16 cellular contexts compared by ENCODE assay signal in the genomic region with DNA sequence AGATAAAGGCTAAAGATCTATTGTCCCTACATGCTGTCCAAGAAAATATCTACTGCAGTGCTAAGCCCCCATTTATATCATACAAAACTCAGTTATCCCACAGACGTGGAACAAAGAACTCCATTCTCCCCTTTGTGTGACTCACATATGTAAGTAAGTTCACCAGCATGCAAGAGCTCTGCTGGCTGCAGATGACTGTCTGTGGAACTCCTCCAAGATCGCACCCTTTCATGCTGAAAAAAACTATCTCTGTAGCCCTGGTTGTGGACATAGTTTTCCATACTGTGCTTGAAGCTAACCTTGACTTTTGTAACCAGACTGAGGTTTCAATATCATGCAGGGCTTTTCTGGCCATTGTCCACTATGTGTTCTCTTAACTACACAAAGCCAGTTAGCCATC.
DNase-seq lines count a peak whose midpoint lies in the region; ATAC-seq and TF ChIP-seq lines count a peak whose summit lies in the region.
"Had no signal": no experiment of that assay in that cellular context is flagged by ENCODE, and none has a peak within 500 bp of the region (broad histone marks: within the 10 kb centered on the region; RNA-seq: fewer than 3 reads in every experiment).

No MANE protein-coding gene starts in this region.

- TF ChIP-seq CTCF in PC-3 (conservative IDR thresholded peaks at IDR 0.05; ENCODE audit: low read depth, low read length): no peak
- no peak for TF ChIP-seq CTCF in epithelial cell of esophagus (IDR thresholded peaks at IDR 0.05; ENCODE audit: insufficient read depth, low read depth, low read length, missing control alignments)

- POLR2A ChIA-PET in PC-3 (lab: Charles Lee; ENCODE audit: unreplicated experiment): no interaction called here
- POLR2A ChIA-PET in activated CD4-positive, alpha-beta T cell treated with anti-CD3 and anti-CD28 coated beads for 36 hours (lab: Charles Lee): no interaction called here

- DNase-seq in AG20443 (ENCODE audit: low spot score) (peak; percentile 69), PC-3 (peak; percentile 17), epithelial cell of esophagus (ENCODE audit: low read depth) (peak; percentile 7), erythroblast (lab: John Stamatoyannopoulos, UW) (no peak)
- DNase-seq in activated CD4-positive, alpha-beta T cell treated with anti-CD3 and anti-CD28 coated beads for 36 hours: no peak
- DNase-seq: activated B cell treated with CpG ODN at 0.5 μM for 24 hours; activated T-cell treated with anti-CD3 and anti-CD28 coated beads, Interleukin-2, amount 50 U/mL, for 72 hours; C1 segment of cervical spinal cord; NCI-H1092 treated with DMSO at 0.1 percent for 48 hours; NCI-H748 treated with DMSO at 0.1 percent for 48 hours; SJCRH30; stimulated activated CD4-positive, alpha-beta T cell treated with anti-CD3 and anti-CD28 coated beads, Interleukin-4, amount 100 ng/mL, for 4 hours had no signal

- H3K36me3 ChIP-seq in PC-3 (ENCODE audit: low read depth, low read length) (no peaks in the 10 kb centered on the region), mesodermal cell (ENCODE audit: control insufficient read depth, insufficient read depth, low read length) (no peaks in the 10 kb centered on the region)
- H3K36me3 ChIP-seq: SJCRH30 had no signal

- intact Hi-C loops in PC-3 (cut with micrococcal nuclease): no loop called here
- intact Hi-C loops in activated CD4-positive, alpha-beta T cell treated with anti-CD3 and anti-CD28 coated beads for 36 hours (cut with DNase I, micrococcal nuclease): no loop called here

- no peak overlapping the region for H3K27ac Mint-ChIP-seq in activated CD4-positive, alpha-beta T cell treated with anti-CD3 and anti-CD28 coated beads for 36 hours
- H3K27ac Mint-ChIP-seq: activated B cell treated with CpG ODN at 0.5 μM for 24 hours; activated T-cell treated with anti-CD3 and anti-CD28 coated beads, Interleukin-2, amount 50 U/mL, for 72 hours; stimulated activated naive CD8-positive, alpha-beta T cell treated with anti-CD3 and anti-CD28 coated beads, Interleukin-15, Interleukin-2, amounts not matched to agents 100 ng/mL and 50 ng/mL, for 24 hours had no signal

- H3K36me3 Mint-ChIP-seq in activated CD4-positive, alpha-beta T cell treated with anti-CD3 and anti-CD28 coated beads for 36 hours (ENCODE audit: low read depth): no peaks in the 10 kb centered on the region

- H3K9me3 ChIP-seq in PC-3 (ENCODE audit: low read length): no peaks in the 10 kb centered on the region
- H3K9me3 ChIP-seq in mesodermal cell (ENCODE audit: control insufficient read depth, low read length): no peaks in the 10 kb centered on the region
- H3K9me3 ChIP-seq: SJCRH30 had no signal

- peaks cover 46% of the 10 kb centered on the region for H3K27me3 ChIP-seq in PC-3 (ENCODE audit: low read length)
- H3K27me3 ChIP-seq: SJCRH30 had no signal

- H3K4me3 Mint-ChIP-seq in activated CD4-positive, alpha-beta T cell treated with anti-CD3 and anti-CD28 coated beads for 36 hours: no peak overlapping the region
- H3K4me3 Mint-ChIP-seq: activated B cell treated with CpG ODN at 0.5 μM for 24 hours; activated T-cell treated with anti-CD3 and anti-CD28 coated beads, Interleukin-2, amount 50 U/mL, for 72 hours; stimulated activated naive CD8-positive, alpha-beta T cell treated with anti-CD3 and anti-CD28 coated beads, Interleukin-15, Interleukin-2, amounts not matched to agents 100 ng/mL and 50 ng/mL, for 24 hours had no signal

- no peaks in the 10 kb centered on the region for H3K9me3 Mint-ChIP-seq in activated CD4-positive, alpha-beta T cell treated with anti-CD3 and anti-CD28 coated beads for 36 hours (ENCODE audit: low read depth)
- H3K9me3 Mint-ChIP-seq: activated B cell treated with CpG ODN at 0.5 μM for 24 hours; activated T-cell treated with anti-CD3 and anti-CD28 coated beads, Interleukin-2, amount 50 U/mL, for 72 hours; stimulated activated naive CD8-positive, alpha-beta T cell treated with anti-CD3 and anti-CD28 coated beads, Interleukin-15, Interleukin-2, amounts not matched to agents 100 ng/mL and 50 ng/mL, for 24 hours had no signal

- CTCF ChIA-PET in PC-3 (lab: Charles Lee): interaction anchor here (0.6 kb wide), 1 partner anchor 8 kb away, joined by 4 read pairs; no protein-coding TSS in a partner anchor
- CTCF ChIA-PET in activated CD4-positive, alpha-beta T cell treated with anti-CD3 and anti-CD28 coated beads for 36 hours (lab: Charles Lee): no interaction called here

- no TSS peak for BruUV-seq in PC-3 (replicated peaks; lab: Mats Ljungman, UMichigan)

- H3K79me2 ChIP-seq in PC-3 (ENCODE audit: low read length): no peaks in the 10 kb centered on the region

- H3K4me3 ChIP-seq in PC-3 (ENCODE audit: low read length) (no peak overlapping the region), epithelial cell of esophagus (ENCODE audit: low read length) (no peak overlapping the region), mesodermal cell (ENCODE audit: extremely low read depth, insufficient read depth, low read length, poor library complexity, severe bottlenecking) (no peak overlapping the region)
- H3K4me3 ChIP-seq: SJCRH30 had no signal

- H3K4me2 ChIP-seq in PC-3 (ENCODE audit: low read length): no peak overlapping the region

- H3K27me3 Mint-ChIP-seq in activated CD4-positive, alpha-beta T cell treated with anti-CD3 and anti-CD28 coated beads for 36 hours: no peaks in the 10 kb centered on the region
- H3K27me3 Mint-ChIP-seq: activated B cell treated with CpG ODN at 0.5 μM for 24 hours; stimulated activated naive CD8-positive, alpha-beta T cell treated with anti-CD3 and anti-CD28 coated beads, Interleukin-15, Interleukin-2, amounts not matched to agents 100 ng/mL and 50 ng/mL, for 24 hours had no signal

- 76 to 91% methylated on average over 2 of the region's 2 CpGs for WGBS in mesodermal cell (ENCODE audit: insufficient coverage in 2 of 2), 2 experiments

- H3F3A ChIP-seq in PC-3 (ENCODE audit: low read length, unreplicated experiment): no peaks in the 10 kb centered on the region

- H3K9me2 ChIP-seq in PC-3 (replicated peaks; ENCODE audit: low read length): no peaks in the 10 kb centered on the region

- H4K20me1 ChIP-seq in PC-3 (ENCODE audit: low read length): no peaks in the 10 kb centered on the region

- no peak overlapping the region for H3K27ac ChIP-seq in PC-3 (ENCODE audit: low read length)
- peak overlapping the region; percentile 31 for H3K27ac ChIP-seq in mesodermal cell (ENCODE audit: low read depth, low read length, severe bottlenecking)
- H3K27ac ChIP-seq: SJCRH30 had no signal

- ATAC-seq in PC-3: peak; percentile 67
- no peak for ATAC-seq in activated CD4-positive, alpha-beta T cell treated with anti-CD3 and anti-CD28 coated beads for 36 hours
- ATAC-seq in GM18517 (IDR thresholded peaks at IDR 0.05; ENCODE audit: unreplicated experiment): no peak
- no peak for ATAC-seq in HG03159 (IDR thresholded peaks at IDR 0.05; ENCODE audit: unreplicated experiment)
- ATAC-seq: activated T-cell treated with anti-CD3 and anti-CD28 coated beads, Interleukin-2, amount 50 U/mL, for 72 hours had no signal

- H2AFZ ChIP-seq in PC-3 (ENCODE audit: low read length): no peak overlapping the region

- H3K9ac ChIP-seq in PC-3 (ENCODE audit: low read length): no peak overlapping the region

- TF ChIP-seq POLR2A in erythroblast (IDR thresholded peaks at IDR 0.05; ENCODE audit: low read length): no peak

- H3K4me1 ChIP-seq in PC-3 (ENCODE audit: insufficient read depth, low read length) (no peaks in the 10 kb centered on the region), mesodermal cell (ENCODE audit: control insufficient read depth, insufficient read depth, low read length, poor library complexity, severe bottlenecking) (peaks cover 4% of the 10 kb centered on the region)

- H3K4me1 Mint-ChIP-seq in activated CD4-positive, alpha-beta T cell treated with anti-CD3 and anti-CD28 coated beads for 36 hours: no peaks in the 10 kb centered on the region
- H3K4me1 Mint-ChIP-seq: activated B cell treated with CpG ODN at 0.5 μM for 24 hours had no signal

Comparison
In these comparisons a context has a peak if more than half of its experiments do, and no peak if none do; other contexts are left out.
1. DNase-seq: peak in AG20443 (single experiment), PC-3 (single experiment) and epithelial cell of esophagus (single experiment); none in erythroblast (0 of 2) and activated CD4-positive, alpha-beta T cell treated with anti-CD3 and anti-CD28 coated beads for 36 hours (single experiment).